In genomic region chr11:17352925-17353227, GRCh38 we compare ENCODE assay signal across 8 cellular contexts. TPM values are rescaled to one million over a fixed set of nuclear protein-coding genes. Genes with fewer than 3 reads are reported as not detected.
DNase-seq lines count a peak whose midpoint lies in the region; ATAC-seq and TF ChIP-seq lines count a peak whose summit lies in the region.

No MANE protein-coding gene starts in this region.

- no peaks in the 10 kb centered on the region for H3K9me3 Mint-ChIP-seq in effector memory CD8-positive, alpha-beta T cell

- TF ChIP-seq CTCF in thyroid gland (IDR thresholded peaks at IDR 0.05), result no peak

- H3K4me1 ChIP-seq in mononuclear cell (ENCODE audit: insufficient read depth, low read length) (peaks cover 27% of the 10 kb centered on the region), thyroid gland (peaks cover 3 to 9% of the 10 kb centered on the region in 2 donors)

- no peaks in the 10 kb centered on the region for H3K27me3 ChIP-seq in MG63
- no peaks in the 10 kb centered on the region for H3K27me3 ChIP-seq in mononuclear cell (ENCODE audit: insufficient read depth, low read length)
- no peaks in the 10 kb centered on the region for H3K27me3 ChIP-seq in thyroid gland

- H3K36me3 Mint-ChIP-seq in effector memory CD8-positive, alpha-beta T cell (ENCODE audit: insufficient read depth), result peaks cover 26% of the 10 kb centered on the region

- peak overlapping the region in 2 of 3 donors; percentile 53 to 87 for H3K27ac ChIP-seq in thyroid gland

- H3K9me3 ChIP-seq in MG63 (no peaks in the 10 kb centered on the region), mononuclear cell (ENCODE audit: low read depth, low read length) (no peaks in the 10 kb centered on the region), thyroid gland (no peaks in the 10 kb centered on the region)

- peak overlapping the region; percentile 93 to 95 for H3K27ac Mint-ChIP-seq in effector memory CD8-positive, alpha-beta T cell

- H3K4me1 Mint-ChIP-seq in effector memory CD8-positive, alpha-beta T cell (ENCODE audit: low read depth in 2 of 2), result peaks cover 23 to 31% of the 10 kb centered on the region in 2 donors

- WGBS in thyroid gland, 2 donors, result 0 to 1% methylated on average over 16 of the region's 16 CpGs

- H3K4me3 ChIP-seq in MG63, result peak overlapping the region; percentile 53
- H3K4me3 ChIP-seq in mononuclear cell (ENCODE audit: low read length), result peak overlapping the region; percentile 41
- H3K4me3 ChIP-seq in thyroid gland (replicated peaks in 1 of 3), result peak overlapping the region; percentile 21 to 52 (median 29)

- peak overlapping the region; percentile 93 to 95 for H3K4me3 Mint-ChIP-seq in effector memory CD8-positive, alpha-beta T cell

- H3K27me3 Mint-ChIP-seq in effector memory CD8-positive, alpha-beta T cell, result no peaks in the 10 kb centered on the region

- intact Hi-C loops in thyroid gland (cut with DNase I), result no loop called here

- ATAC-seq in GM19035 (IDR thresholded peaks at IDR 0.05; ENCODE audit: unreplicated experiment) (peak; percentile 43), HG02840 (IDR thresholded peaks at IDR 0.05; ENCODE audit: low FRiP score, unreplicated experiment) (no peak)
- ATAC-seq in effector memory CD8-positive, alpha-beta T cell (replicated peaks), result peak; percentile 40

- DNase-seq in ACHN (peak; percentile 44), MG63 (peak; percentile 16), thyroid gland (peak; percentile 55 to 61)
- DNase-seq in activated CD4-positive, alpha-beta T cell treated with anti-CD3 and anti-CD28 coated beads, Interleukin-2, amount 50 U/mL, for 4 hours, result peak; percentile 8 to 21
- peak; percentile 21 to 33 (median 22) for DNase-seq in effector memory CD8-positive, alpha-beta T cell

- H3K36me3 ChIP-seq in MG63 (no peaks in the 10 kb centered on the region), thyroid gland (no peaks in the 10 kb centered on the region)

- TF ChIP-seq POLR2A in thyroid gland (IDR thresholded peaks at IDR 0.05), result no peak

- in situ Hi-C loops in ACHN (cut with HindIII; ENCODE audit: low pct_ligation_motif_present, low pct_unique_long_range_greater_than_20kb, low sequenced_read_pairs), result no loop called here

RNA-seq across cellular contexts. Expression of gene NCR3LG1, which starts 1.3 kb away (rescaled TPM):
- total RNA-seq in MG63 (2014; rRNA removed; shearing (Covaris generic); ENCODE audit: low replicate concordance), result 0.17 and 0.20 TPM in 2 replicates
- total RNA-seq in mononuclear cell (5.1 TPM), thyroid gland (1 to 10 TPM; 2.8 to 7.8 (median 7.2) TPM)

RNA-seq across cellular contexts. Expression of gene KCNJ11, which starts 35.6 kb away (rescaled TPM):
- total RNA-seq in MG63 (2014; rRNA removed; shearing (Covaris generic); ENCODE audit: low replicate concordance), result not detected in 2 replicates
- total RNA-seq in mononuclear cell, result 0.10 TPM
- 10 to 100 TPM in 3 of 4 donors, 1 to 10 TPM in 1; 7.3 to 18.9 (median 15.9) TPM for total RNA-seq in thyroid gland
